Comparison of ENCODE assay signal across 8 cellular contexts in genomic region chr10:78657622-78658165, GRCh38.
DNase-seq lines count a peak whose midpoint lies in the region; ATAC-seq, FAIRE-seq and TF ChIP-seq lines count a peak whose summit lies in the region.

No MANE protein-coding gene starts in this region.

- no peaks in the 10 kb centered on the region for H3K36me3 ChIP-seq in testis (ENCODE audit: low read depth, missing control alignments)

- FAIRE-seq in HTR-8/SVneo (lab: Jason Lieb, UNC): peak; percentile 72

- H3K4me3 ChIP-seq in GM12865 (ENCODE audit: low read depth, low read length): no peak overlapping the region
- H3K4me3 ChIP-seq in testis: no peak overlapping the region

- H3K27ac Mint-ChIP-seq in activated T-helper 2 cell treated with anti-CD3 and anti-CD28 coated beads, Interferon-gamma antibody, Interleukin-2, Interleukin-4, amounts not matched to agents 10 μg/mL and 5 μg/mL and 100 μg/mL, durations not matched to agents 14 hours and 24 hours and 36 hours: no peak overlapping the region

- peak; percentile 85 for TF ChIP-seq CTCF in GM12865 (IDR thresholded peaks at IDR 0.05; ENCODE audit: insufficient read depth, low read depth, low read length, missing control alignments)
- TF ChIP-seq CTCF in RWPE1 (conservative IDR thresholded peaks at IDR 0.05; ENCODE audit: low read depth): peak; percentile 21; the same call in 1 of the 2 replicates
- TF ChIP-seq CTCF in omental fat pad (IDR thresholded peaks at IDR 0.05): no peak
- peak; percentile 14 to 58 (median 49) for TF ChIP-seq CTCF in testis (IDR thresholded peaks at IDR 0.05)

- H3K27ac ChIP-seq in RWPE1: no peak overlapping the region
- H3K27ac ChIP-seq in testis: no peak overlapping the region

- H3K27me3 ChIP-seq in testis: no peaks in the 10 kb centered on the region

- H3K36me3 Mint-ChIP-seq in activated T-helper 2 cell treated with anti-CD3 and anti-CD28 coated beads, Interferon-gamma antibody, Interleukin-2, Interleukin-4, amounts not matched to agents 10 μg/mL and 5 μg/mL and 100 μg/mL, durations not matched to agents 14 hours and 24 hours and 36 hours (ENCODE audit: low read depth): no peaks in the 10 kb centered on the region

- no peaks in the 10 kb centered on the region for H3K4me1 ChIP-seq in testis

- WGBS in testis, 2 donors: 51 to 58% methylated on average over 5 of the region's 5 CpGs

- H3K4me1 Mint-ChIP-seq in activated T-helper 2 cell treated with anti-CD3 and anti-CD28 coated beads, Interferon-gamma antibody, Interleukin-2, Interleukin-4, amounts not matched to agents 10 μg/mL and 5 μg/mL and 100 μg/mL, durations not matched to agents 14 hours and 24 hours and 36 hours (ENCODE audit: low read depth): no peaks in the 10 kb centered on the region

- peaks cover 12% of the 10 kb centered on the region for H3K27me3 Mint-ChIP-seq in activated T-helper 2 cell treated with anti-CD3 and anti-CD28 coated beads, Interferon-gamma antibody, Interleukin-2, Interleukin-4, amounts not matched to agents 10 μg/mL and 5 μg/mL and 100 μg/mL, durations not matched to agents 14 hours and 24 hours and 36 hours (ENCODE audit: low read depth)

- POLR2A ChIA-PET in RWPE1 (lab: Yijun Ruan, JAX; ENCODE audit: low non-redundant PET): no interaction called here

- no peaks in the 10 kb centered on the region for H3K9me3 Mint-ChIP-seq in activated T-helper 2 cell treated with anti-CD3 and anti-CD28 coated beads, Interferon-gamma antibody, Interleukin-2, Interleukin-4, amounts not matched to agents 10 μg/mL and 5 μg/mL and 100 μg/mL, durations not matched to agents 14 hours and 24 hours and 36 hours

- ATAC-seq in omental fat pad (ENCODE audit: low FRiP score): no peak

- CTCF ChIA-PET in RWPE1 (lab: Yijun Ruan, JAX): interaction anchor here (0.5 to 1.1 kb wide), 16 partner anchors 9 to 1380 kb away, joined by 3 to 7 read pairs (median 3); no protein-coding TSS in a partner anchor

- no peak overlapping the region for H3K4me3 Mint-ChIP-seq in activated T-helper 2 cell treated with anti-CD3 and anti-CD28 coated beads, Interferon-gamma antibody, Interleukin-2, Interleukin-4, amounts not matched to agents 10 μg/mL and 5 μg/mL and 100 μg/mL, durations not matched to agents 14 hours and 24 hours and 36 hours (ENCODE audit: low read depth)

- DNase-seq in GM12865 (ENCODE audit: low read depth) (peak; percentile 64), HTR-8/SVneo (ENCODE audit: insufficient read length, low spot score) (peak; percentile 74), RWPE1 (ENCODE audit: low spot score) (peak; percentile 73), foreskin melanocyte (peak; percentile 39), omental fat pad (ENCODE audit: low spot score) (peak; percentile 87), testis (peak; percentile 88), cerebellar nuclear complex (lab: John Stamatoyannopoulos, UW) (no peak)
- peak; percentile 49 for DNase-seq in activated T-helper 2 cell treated with anti-CD3 and anti-CD28 coated beads, Interferon-gamma antibody, Interleukin-2, Interleukin-4, amounts not matched to agents 10 μg/mL and 5 μg/mL and 100 μg/mL, durations not matched to agents 14 hours and 24 hours and 36 hours (ENCODE audit: low spot score)

- no peaks in the 10 kb centered on the region for H3K9me3 ChIP-seq in testis

- intact Hi-C loops in activated T-helper 2 cell treated with anti-CD3 and anti-CD28 coated beads, Interferon-gamma antibody, Interleukin-2, Interleukin-4, amounts not matched to agents 10 μg/mL and 5 μg/mL and 100 μg/mL, durations not matched to agents 14 hours and 24 hours and 36 hours (cut with micrococcal nuclease): loop anchor here (2.0 kb wide), 1 partner anchor 537 kb away; no protein-coding TSS in a partner anchor
- intact Hi-C loops in testis (cut with DNase I; ENCODE audit: low total_unique reads): no loop called here

- no peak for TF ChIP-seq POLR2A in testis (IDR thresholded peaks at IDR 0.05)

Comparison
In these comparisons a context has a peak if more than half of its experiments do, and no peak if none do; other contexts are left out.
1. DNase-seq: peak in GM12865 (single experiment), HTR-8/SVneo (single experiment), RWPE1 (single experiment), activated T-helper 2 cell treated with anti-CD3 and anti-CD28 coated beads, Interferon-gamma antibody, Interleukin-2, Interleukin-4, amounts not matched to agents 10 μg/mL and 5 μg/mL and 100 μg/mL, durations not matched to agents 14 hours and 24 hours and 36 hours (single experiment), foreskin melanocyte (single experiment), omental fat pad (single experiment) and testis (single experiment); none in cerebellar nuclear complex (0 of 2).
2. CTCF ChIP-seq: peak in GM12865 (single experiment), RWPE1 (single experiment) and testis (3 of 3); none in omental fat pad (0 of 3).